Comparison of ENCODE assay signal across 10 cellular contexts in the genomic region with DNA sequence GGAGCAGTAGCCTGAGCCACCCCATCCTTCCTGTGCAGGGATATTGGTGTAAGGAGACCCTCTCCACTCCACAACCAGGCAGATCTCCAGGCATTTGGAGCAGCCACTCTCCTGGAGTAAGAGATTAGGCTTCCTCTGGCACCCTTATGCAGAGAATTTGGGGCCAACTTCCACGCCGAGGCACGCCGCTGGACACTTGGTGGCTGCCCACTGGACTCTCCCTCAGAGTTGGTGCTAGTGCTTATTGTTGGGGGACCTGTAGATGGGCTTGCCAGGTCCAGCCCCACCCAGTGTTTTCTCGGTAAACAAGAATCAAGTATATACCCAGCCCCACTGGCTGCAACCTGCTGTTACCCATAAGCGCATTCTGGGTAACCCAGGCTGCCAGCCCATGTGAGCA. TPM values are rescaled to one million over a fixed set of nuclear protein-coding genes. Genes with fewer than 3 reads are reported as not detected.
"Had no signal": no experiment of that assay in that cellular context is flagged by ENCODE, and none has a peak within 500 bp of the region (broad histone marks: within the 10 kb centered on the region; RNA-seq: fewer than 3 reads in every experiment).

No MANE protein-coding gene starts in this region.

RNA-seq across cellular contexts. Expression of gene CTAGE9, which starts 4.8 kb away (rescaled TPM):
- total RNA-seq: activated CD4-positive, alpha-beta T cell treated with anti-CD3 and anti-CD28 coated beads, Interleukin-2, amount 10 ng/mL, durations not matched to agents 7 days and 5 days; activated CD8-positive, alpha-beta memory T cell treated with anti-CD3 and anti-CD28 coated beads for 36 hours; activated naive CD8-positive, alpha-beta T cell treated with anti-CD3 and anti-CD28 coated beads, Interleukin-2, amount 10 ng/mL, durations not matched to agents 7 days and 5 days; esophagus muscularis mucosa; glomerular endothelial cell; lung microvascular endothelial cell; naive thymus-derived CD8-positive, alpha-beta T cell; pancreas; urinary bladder had no signal

RNA-seq across cellular contexts. Expression of gene OR2A4, which starts 14.4 kb away (rescaled TPM):
- total RNA-seq: activated CD4-positive, alpha-beta T cell treated with anti-CD3 and anti-CD28 coated beads, Interleukin-2, amount 10 ng/mL, durations not matched to agents 7 days and 5 days; activated CD8-positive, alpha-beta memory T cell treated with anti-CD3 and anti-CD28 coated beads for 36 hours; activated naive CD8-positive, alpha-beta T cell treated with anti-CD3 and anti-CD28 coated beads, Interleukin-2, amount 10 ng/mL, durations not matched to agents 7 days and 5 days; esophagus muscularis mucosa; glomerular endothelial cell; hepatocyte; lung microvascular endothelial cell; naive thymus-derived CD8-positive, alpha-beta T cell; pancreas; urinary bladder had no signal
